16 cellular contexts compared by ENCODE assay signal in genomic region chrX:9610774-9611392, GRCh38.
DNase-seq lines count a peak whose midpoint lies in the region; ATAC-seq and TF ChIP-seq lines count a peak whose summit lies in the region.
"Had no signal": no experiment of that assay in that cellular context is flagged by ENCODE, and none has a peak within 500 bp of the region (broad histone marks: within the 10 kb centered on the region; RNA-seq: fewer than 3 reads in every experiment).

No MANE protein-coding gene starts in this region.

- peaks cover 0 to 36% (median 8%) of the 10 kb centered on the region in 4 donors for H3K4me1 ChIP-seq in right lobe of liver

- 16% methylated on average over 5 of the region's 5 CpGs for WGBS in right lobe of liver (ENCODE audit: insufficient coverage, low coverage, low lambda C conversion rate, missing lambda C conversion rate)

- intact Hi-C loops in right lobe of liver (cut with DNase I) = no loop called here

- H3K27ac Mint-ChIP-seq in HFFc6 = peak overlapping the region; percentile 74
- H3K27ac Mint-ChIP-seq: activated CD4-positive, alpha-beta T cell treated with anti-CD3 and anti-CD28 coated beads for 36 hours; CD8-positive, alpha-beta T cell had no signal

- H3K27me3 ChIP-seq in right lobe of liver = no peaks in the 10 kb centered on the region
- H3K27me3 ChIP-seq: brain microvascular endothelial cell had no signal

- peaks cover 4% of the 10 kb centered on the region; the same call in 1 of the 2 replicates for H3K36me3 Mint-ChIP-seq in HFFc6 (ENCODE audit: low read depth)

- ATAC-seq in right lobe of liver = peak; percentile 54 to 59 (median 56)
- ATAC-seq in GM21423 (IDR thresholded peaks at IDR 0.05; ENCODE audit: unreplicated experiment) = no peak
- ATAC-seq in HG02970 (IDR thresholded peaks at IDR 0.05; ENCODE audit: low FRiP score, unreplicated experiment) = no peak
- ATAC-seq: activated CD4-positive, alpha-beta T cell treated with anti-CD3 and anti-CD28 coated beads for 36 hours; CD8-positive, alpha-beta T cell; esophagus mucosa; stimulated activated naive CD8-positive, alpha-beta T cell treated with anti-CD3 and anti-CD28 coated beads, Interleukin-15, Interleukin-2, amounts not matched to agents 100 U/mL and 50 U/mL, for 24 hours had no signal

- H3K36me3 ChIP-seq in right lobe of liver = no peaks in the 10 kb centered on the region
- H3K36me3 ChIP-seq: brain microvascular endothelial cell had no signal

- H3K27ac ChIP-seq in right lobe of liver = peak overlapping the region in 2 of 3 donors; percentile 27 to 38
- H3K27ac ChIP-seq: brain microvascular endothelial cell had no signal

- H3K4me3 ChIP-seq in astrocyte of the spinal cord (ENCODE audit: low read depth, low read length) (no peak overlapping the region), right lobe of liver (no peak overlapping the region)

- H3K4me1 Mint-ChIP-seq in HFFc6 (ENCODE audit: low read depth) = peaks cover 34% of the 10 kb centered on the region
- H3K4me1 Mint-ChIP-seq: activated CD4-positive, alpha-beta T cell treated with anti-CD3 and anti-CD28 coated beads for 36 hours had no signal

- H3K4me3 Mint-ChIP-seq in HFFc6 = peak overlapping the region; percentile 70
- H3K4me3 Mint-ChIP-seq: activated CD4-positive, alpha-beta T cell treated with anti-CD3 and anti-CD28 coated beads for 36 hours; CD8-positive, alpha-beta T cell had no signal

- H3K9me3 Mint-ChIP-seq in HFFc6 = no peaks in the 10 kb centered on the region
- H3K9me3 Mint-ChIP-seq: CD8-positive, alpha-beta T cell had no signal

- no peak for TF ChIP-seq POLR2A in right lobe of liver (IDR thresholded peaks at IDR 0.05)

- peak; percentile 34 for DNase-seq in EH (ENCODE audit: low read depth)
- no peak for DNase-seq in HFFc6
- DNase-seq in astrocyte of the spinal cord (ENCODE audit: low read depth, low spot score) = peak; percentile 14
- DNase-seq in right lobe of liver = no peak
- no peak for DNase-seq in epidermal melanocyte (ENCODE audit: insufficient read length, low spot score)
- no peak for DNase-seq in HPDE6-E6E7 (ENCODE audit: extremely low spot score)
- DNase-seq: activated CD4-positive, alpha-beta T cell treated with anti-CD3 and anti-CD28 coated beads for 36 hours; brain microvascular endothelial cell; CD8-positive, alpha-beta T cell; NCI-H1694 treated with DMSO at 0.1 percent for 48 hours; stimulated activated CD4-positive, alpha-beta T cell treated with anti-CD3 and anti-CD28 coated beads, Interleukin-4, amount 100 ng/mL, for 24 hours; stimulated activated naive CD8-positive, alpha-beta T cell treated with anti-CD3 and anti-CD28 coated beads, Interleukin-15, Interleukin-2, amounts not matched to agents 100 U/mL and 50 U/mL, for 24 hours; T-helper 1 cell had no signal

- in situ Hi-C loops in astrocyte of the spinal cord (cut with HindIII; ENCODE audit: low sequenced_read_pairs) = no loop called here

- no peaks in the 10 kb centered on the region; the same call in 1 of the 2 replicates for H3K27me3 Mint-ChIP-seq in HFFc6 (ENCODE audit: insufficient read depth)
- H3K27me3 Mint-ChIP-seq: activated CD4-positive, alpha-beta T cell treated with anti-CD3 and anti-CD28 coated beads for 36 hours had no signal

- H3K9me3 ChIP-seq in right lobe of liver = no peaks in the 10 kb centered on the region

- TF ChIP-seq CTCF in HFFc6 (IDR thresholded peaks at IDR 0.05) = no peak
- no peak for TF ChIP-seq CTCF in astrocyte of the spinal cord (IDR thresholded peaks at IDR 0.05; ENCODE audit: low read depth, low read length)
- no peak for TF ChIP-seq CTCF in right lobe of liver (IDR thresholded peaks at IDR 0.05)

Comparison
In these comparisons a context has a peak if more than half of its experiments do, and no peak if none do; other contexts are left out.
1. DNase-seq: peak in EH (single experiment) and astrocyte of the spinal cord (single experiment); none in HFFc6 (single experiment), right lobe of liver (0 of 3), epidermal melanocyte (single experiment) and HPDE6-E6E7 (single experiment).
2. ATAC-seq: peak in right lobe of liver (4 of 4); none in GM21423 (single experiment) and HG02970 (single experiment).